ENCODE assay signal across 1 cellular context in the genomic region with DNA sequence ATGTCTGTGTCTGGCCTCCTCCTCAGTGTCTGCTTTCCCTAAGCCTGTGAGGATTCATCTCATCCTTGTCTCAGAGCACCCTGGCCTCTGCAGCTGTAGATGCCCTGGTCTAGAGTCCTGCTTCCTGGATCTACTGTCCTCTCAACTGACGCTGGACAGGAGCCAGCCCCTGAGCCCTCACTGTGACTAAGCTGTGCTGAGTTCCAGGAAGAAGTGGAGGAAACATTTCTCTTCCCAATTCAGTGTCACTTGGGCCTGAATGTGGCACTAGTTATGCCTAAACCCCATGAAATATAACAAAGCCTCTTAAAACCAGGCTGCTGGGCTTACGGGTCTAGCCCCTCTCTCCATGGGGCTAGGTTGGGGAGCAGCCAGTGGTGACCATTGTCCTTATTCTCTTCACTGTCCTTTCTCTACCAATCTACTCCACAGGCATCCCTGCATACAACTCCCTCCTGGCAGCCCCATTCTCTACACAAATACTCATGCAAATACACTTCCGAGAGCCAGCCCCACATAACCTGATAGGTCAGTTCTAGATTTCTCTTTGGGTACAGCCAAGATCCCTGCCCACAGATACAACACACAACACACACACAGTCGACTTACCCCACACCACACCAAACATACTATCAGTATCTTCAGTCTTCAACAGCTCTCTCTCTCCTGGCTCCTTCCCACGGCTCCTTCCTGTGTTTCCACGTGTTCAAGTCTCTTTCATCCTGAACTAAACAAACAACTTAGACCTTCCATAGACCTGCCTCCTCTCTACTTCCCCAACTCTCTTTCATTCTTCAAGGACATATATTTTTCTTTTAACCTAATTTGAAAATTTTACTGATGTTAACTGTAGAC.
TF ChIP-seq lines count a peak whose summit lies in the region.

No MANE protein-coding gene starts in this region.

TF ChIP-seq in K562, 482 proteins besides CTCF, POLR2A, EP300 and RAD21 (continued from another document and continues in another):
- TF ChIP-seq, protein P1, sequence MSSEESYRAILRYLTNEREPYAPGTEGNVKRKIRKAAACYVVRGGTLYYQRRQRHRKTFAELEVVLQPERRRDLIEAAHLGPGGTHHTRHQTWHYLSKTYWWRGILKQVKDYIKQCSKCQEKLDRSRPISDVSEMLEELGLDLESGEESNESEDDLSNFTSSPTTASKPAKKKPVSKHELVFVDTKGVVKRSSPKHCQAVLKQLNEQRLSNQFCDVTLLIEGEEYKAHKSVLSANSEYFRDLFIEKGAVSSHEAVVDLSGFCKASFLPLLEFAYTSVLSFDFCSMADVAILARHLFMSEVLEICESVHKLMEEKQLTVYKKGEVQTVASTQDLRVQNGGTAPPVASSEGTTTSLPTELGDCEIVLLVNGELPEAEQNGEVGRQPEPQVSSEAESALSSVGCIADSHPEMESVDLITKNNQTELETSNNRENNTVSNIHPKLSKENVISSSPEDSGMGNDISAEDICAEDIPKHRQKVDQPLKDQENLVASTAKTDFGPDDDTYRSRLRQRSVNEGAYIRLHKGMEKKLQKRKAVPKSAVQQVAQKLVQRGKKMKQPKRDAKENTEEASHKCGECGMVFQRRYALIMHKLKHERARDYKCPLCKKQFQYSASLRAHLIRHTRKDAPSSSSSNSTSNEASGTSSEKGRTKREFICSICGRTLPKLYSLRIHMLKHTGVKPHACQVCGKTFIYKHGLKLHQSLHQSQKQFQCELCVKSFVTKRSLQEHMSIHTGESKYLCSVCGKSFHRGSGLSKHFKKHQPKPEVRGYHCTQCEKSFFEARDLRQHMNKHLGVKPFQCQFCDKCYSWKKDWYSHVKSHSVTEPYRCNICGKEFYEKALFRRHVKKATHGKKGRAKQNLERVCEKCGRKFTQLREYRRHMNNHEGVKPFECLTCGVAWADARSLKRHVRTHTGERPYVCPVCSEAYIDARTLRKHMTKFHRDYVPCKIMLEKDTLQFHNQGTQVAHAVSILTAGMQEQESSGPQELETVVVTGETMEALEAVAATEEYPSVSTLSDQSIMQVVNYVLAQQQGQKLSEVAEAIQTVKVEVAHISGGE (CRISPR knock-in tag; IDR thresholded peaks at IDR 0.05), result 0 out of 6 replicates have a peak, but pooled peaks of 1 of the 3 experiments have one; percentile 53
- TF ChIP-seq, protein P2, sequence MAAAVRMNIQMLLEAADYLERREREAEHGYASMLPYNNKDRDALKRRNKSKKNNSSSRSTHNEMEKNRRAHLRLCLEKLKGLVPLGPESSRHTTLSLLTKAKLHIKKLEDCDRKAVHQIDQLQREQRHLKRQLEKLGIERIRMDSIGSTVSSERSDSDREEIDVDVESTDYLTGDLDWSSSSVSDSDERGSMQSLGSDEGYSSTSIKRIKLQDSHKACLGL (CRISPR knock-in tag; IDR thresholded peaks at IDR 0.05; ENCODE audit: borderline replicate concordance, poor library complexity, severe bottlenecking), result no peak
- TF ChIP-seq DIDO1 (tag; IDR thresholded peaks at IDR 0.05; ENCODE audit: low read depth), result 0 out of 2 replicates have a peak, but pooled peaks have one; percentile 21
- no peak for TF ChIP-seq TRIM28 (IDR thresholded peaks at IDR 0.05)
- no peak for TF ChIP-seq ATF1 (CRISPR knock-in tag; IDR thresholded peaks at IDR 0.05)
- 0 out of 2 replicates have a peak, but pooled peaks have one; percentile 37 for TF ChIP-seq ATF1 (tag; IDR thresholded peaks at IDR 0.05)
- TF ChIP-seq SIN3A (IDR thresholded peaks at IDR 0.05; ENCODE audit: borderline replicate concordance in 2 of 2, control insufficient read depth in 1 of 2, low read depth in 2 of 2, low read length in 2 of 2), result no peak
- TF ChIP-seq, protein P3, sequence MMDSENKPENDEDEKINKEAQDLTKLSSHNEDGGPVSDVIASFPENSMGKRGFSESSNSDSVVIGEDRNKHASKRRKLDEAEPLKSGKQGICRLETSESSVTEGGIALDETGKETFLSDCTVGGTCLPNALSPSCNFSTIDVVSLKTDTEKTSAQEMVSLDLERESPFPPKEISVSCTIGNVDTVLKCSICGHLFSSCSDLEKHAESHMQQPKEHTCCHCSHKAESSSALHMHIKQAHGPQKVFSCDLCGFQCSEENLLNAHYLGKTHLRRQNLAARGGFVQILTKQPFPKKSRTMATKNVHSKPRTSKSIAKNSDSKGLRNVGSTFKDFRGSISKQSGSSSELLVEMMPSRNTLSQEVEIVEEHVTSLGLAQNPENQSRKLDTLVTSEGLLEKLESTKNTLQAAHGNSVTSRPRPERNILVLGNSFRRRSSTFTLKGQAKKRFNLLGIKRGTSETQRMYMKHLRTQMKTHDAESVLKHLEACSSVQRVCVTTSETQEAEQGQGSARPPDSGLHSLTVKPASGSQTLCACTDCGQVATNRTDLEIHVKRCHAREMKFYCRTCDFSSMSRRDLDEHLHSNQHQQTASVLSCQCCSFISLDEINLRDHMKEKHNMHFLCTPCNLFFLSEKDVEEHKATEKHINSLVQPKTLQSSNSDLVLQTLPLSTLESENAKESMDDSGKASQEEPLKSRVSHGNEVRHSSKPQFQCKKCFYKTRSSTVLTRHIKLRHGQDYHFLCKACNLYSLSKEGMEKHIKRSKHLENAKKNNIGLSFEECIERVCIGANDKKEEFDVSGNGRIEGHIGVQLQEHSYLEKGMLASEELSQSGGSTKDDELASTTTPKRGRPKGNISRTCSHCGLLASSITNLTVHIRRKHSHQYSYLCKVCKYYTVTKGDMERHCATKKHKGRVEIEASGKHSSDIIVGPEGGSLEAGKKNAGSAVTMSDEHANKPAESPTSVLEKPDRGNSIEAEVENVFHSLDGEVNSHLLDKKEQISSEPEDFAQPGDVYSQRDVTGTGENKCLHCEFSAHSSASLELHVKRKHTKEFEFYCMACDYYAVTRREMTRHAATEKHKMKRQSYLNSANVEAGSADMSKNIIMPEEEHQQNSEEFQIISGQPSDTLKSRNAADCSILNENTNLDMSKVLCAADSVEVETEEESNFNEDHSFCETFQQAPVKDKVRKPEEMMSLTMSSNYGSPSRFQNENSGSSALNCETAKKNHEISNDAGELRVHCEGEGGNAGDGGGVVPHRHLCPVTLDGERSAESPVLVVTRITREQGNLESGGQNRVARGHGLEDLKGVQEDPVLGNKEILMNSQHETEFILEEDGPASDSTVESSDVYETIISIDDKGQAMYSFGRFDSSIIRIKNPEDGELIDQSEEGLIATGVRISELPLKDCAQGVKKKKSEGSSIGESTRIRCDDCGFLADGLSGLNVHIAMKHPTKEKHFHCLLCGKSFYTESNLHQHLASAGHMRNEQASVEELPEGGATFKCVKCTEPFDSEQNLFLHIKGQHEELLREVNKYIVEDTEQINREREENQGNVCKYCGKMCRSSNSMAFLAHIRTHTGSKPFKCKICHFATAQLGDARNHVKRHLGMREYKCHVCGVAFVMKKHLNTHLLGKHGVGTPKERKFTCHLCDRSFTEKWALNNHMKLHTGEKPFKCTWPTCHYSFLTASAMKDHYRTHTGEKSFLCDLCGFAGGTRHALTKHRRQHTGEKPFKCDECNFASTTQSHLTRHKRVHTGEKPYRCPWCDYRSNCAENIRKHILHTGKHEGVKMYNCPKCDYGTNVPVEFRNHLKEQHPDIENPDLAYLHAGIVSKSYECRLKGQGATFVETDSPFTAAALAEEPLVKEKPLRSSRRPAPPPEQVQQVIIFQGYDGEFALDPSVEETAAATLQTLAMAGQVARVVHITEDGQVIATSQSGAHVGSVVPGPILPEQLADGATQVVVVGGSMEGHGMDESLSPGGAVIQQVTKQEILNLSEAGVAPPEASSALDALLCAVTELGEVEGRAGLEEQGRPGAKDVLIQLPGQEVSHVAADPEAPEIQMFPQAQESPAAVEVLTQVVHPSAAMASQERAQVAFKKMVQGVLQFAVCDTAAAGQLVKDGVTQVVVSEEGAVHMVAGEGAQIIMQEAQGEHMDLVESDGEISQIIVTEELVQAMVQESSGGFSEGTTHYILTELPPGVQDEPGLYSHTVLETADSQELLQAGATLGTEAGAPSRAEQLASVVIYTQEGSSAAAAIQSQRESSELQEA (IDR thresholded peaks at IDR 0.05; ENCODE audit: low read depth), result no peak
- TF ChIP-seq TEAD4 (IDR thresholded peaks at IDR 0.05; ENCODE audit: low read length), result no peak
- no peak for TF ChIP-seq TEAD4 (CRISPR knock-in tag; IDR thresholded peaks at IDR 0.05; ENCODE audit: borderline replicate concordance)
- no peak for TF ChIP-seq NR3C1 (CRISPR knock-in tag; IDR thresholded peaks at IDR 0.05)
- TF ChIP-seq ZNF778 (CRISPR knock-in tag; IDR thresholded peaks at IDR 0.05), result no peak
- no peak for TF ChIP-seq PHB2 (IDR thresholded peaks at IDR 0.05; ENCODE audit: low read depth)
- no peak for TF ChIP-seq ARNT (IDR thresholded peaks at IDR 0.05)
- TF ChIP-seq, protein P4, sequence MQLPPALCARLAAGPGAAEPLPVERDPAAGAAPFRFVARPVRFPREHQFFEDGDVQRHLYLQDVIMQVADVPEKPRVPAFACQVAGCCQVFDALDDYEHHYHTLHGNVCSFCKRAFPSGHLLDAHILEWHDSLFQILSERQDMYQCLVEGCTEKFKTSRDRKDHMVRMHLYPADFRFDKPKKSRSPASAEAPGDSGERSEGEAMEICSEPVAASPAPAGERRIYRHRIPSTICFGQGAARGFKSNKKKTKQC (CRISPR knock-in tag; IDR thresholded peaks at IDR 0.05), result no peak
- TF ChIP-seq MYNN (IDR thresholded peaks at IDR 0.05), result no peak
- TF ChIP-seq MYNN (CRISPR knock-in tag; IDR thresholded peaks at IDR 0.05), result no peak
- no peak for TF ChIP-seq XRCC4 (IDR thresholded peaks at IDR 0.05; ENCODE audit: extremely low read depth, insufficient read depth, insufficient read length)
- TF ChIP-seq, protein P5, sequence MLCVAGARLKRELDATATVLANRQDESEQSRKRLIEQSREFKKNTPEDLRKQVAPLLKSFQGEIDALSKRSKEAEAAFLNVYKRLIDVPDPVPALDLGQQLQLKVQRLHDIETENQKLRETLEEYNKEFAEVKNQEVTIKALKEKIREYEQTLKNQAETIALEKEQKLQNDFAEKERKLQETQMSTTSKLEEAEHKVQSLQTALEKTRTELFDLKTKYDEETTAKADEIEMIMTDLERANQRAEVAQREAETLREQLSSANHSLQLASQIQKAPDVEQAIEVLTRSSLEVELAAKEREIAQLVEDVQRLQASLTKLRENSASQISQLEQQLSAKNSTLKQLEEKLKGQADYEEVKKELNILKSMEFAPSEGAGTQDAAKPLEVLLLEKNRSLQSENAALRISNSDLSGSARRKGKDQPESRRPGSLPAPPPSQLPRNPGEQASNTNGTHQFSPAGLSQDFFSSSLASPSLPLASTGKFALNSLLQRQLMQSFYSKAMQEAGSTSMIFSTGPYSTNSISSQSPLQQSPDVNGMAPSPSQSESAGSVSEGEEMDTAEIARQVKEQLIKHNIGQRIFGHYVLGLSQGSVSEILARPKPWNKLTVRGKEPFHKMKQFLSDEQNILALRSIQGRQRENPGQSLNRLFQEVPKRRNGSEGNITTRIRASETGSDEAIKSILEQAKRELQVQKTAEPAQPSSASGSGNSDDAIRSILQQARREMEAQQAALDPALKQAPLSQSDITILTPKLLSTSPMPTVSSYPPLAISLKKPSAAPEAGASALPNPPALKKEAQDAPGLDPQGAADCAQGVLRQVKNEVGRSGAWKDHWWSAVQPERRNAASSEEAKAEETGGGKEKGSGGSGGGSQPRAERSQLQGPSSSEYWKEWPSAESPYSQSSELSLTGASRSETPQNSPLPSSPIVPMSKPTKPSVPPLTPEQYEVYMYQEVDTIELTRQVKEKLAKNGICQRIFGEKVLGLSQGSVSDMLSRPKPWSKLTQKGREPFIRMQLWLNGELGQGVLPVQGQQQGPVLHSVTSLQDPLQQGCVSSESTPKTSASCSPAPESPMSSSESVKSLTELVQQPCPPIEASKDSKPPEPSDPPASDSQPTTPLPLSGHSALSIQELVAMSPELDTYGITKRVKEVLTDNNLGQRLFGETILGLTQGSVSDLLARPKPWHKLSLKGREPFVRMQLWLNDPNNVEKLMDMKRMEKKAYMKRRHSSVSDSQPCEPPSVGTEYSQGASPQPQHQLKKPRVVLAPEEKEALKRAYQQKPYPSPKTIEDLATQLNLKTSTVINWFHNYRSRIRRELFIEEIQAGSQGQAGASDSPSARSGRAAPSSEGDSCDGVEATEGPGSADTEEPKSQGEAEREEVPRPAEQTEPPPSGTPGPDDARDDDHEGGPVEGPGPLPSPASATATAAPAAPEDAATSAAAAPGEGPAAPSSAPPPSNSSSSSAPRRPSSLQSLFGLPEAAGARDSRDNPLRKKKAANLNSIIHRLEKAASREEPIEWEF (CRISPR knock-in tag; IDR thresholded peaks at IDR 0.05), result no peak
- TF ChIP-seq ESRRB (CRISPR knock-in tag; IDR thresholded peaks at IDR 0.05; ENCODE audit: borderline replicate concordance), result no peak
- TF ChIP-seq ZNF282 (CRISPR knock-in tag; IDR thresholded peaks at IDR 0.05), result no peak
- TF ChIP-seq PHF20 (IDR thresholded peaks at IDR 0.05; ENCODE audit: partially characterized antibody), result no peak
- TF ChIP-seq CBX1 (IDR thresholded peaks at IDR 0.05; ENCODE audit: low read depth), result no peak
- no peak for TF ChIP-seq SIX5 (IDR thresholded peaks at IDR 0.05; ENCODE audit: borderline replicate concordance in 1 of 2, insufficient read depth in 1 of 2, low read depth in 1 of 2, low read length in 2 of 2)
- TF ChIP-seq ZNF644 (tag; IDR thresholded peaks at IDR 0.05; ENCODE audit: low read depth), result peak; percentile 54; the same call in 1 of the 2 replicates
- TF ChIP-seq ZNF175 (CRISPR knock-in tag; IDR thresholded peaks at IDR 0.05; ENCODE audit: low read depth), result peak; percentile 79; the same call in 1 of the 2 replicates
- TF ChIP-seq NUFIP1 (IDR thresholded peaks at IDR 0.05; ENCODE audit: partially characterized antibody), result peak; percentile 29
- TF ChIP-seq ZNF408 (CRISPR knock-in tag; IDR thresholded peaks at IDR 0.05; ENCODE audit: low read depth), result no peak
- no peak for TF ChIP-seq GABPB2 (CRISPR knock-in tag; conservative IDR thresholded peaks at IDR 0.05)
- no peak for TF ChIP-seq ZNF239 (CRISPR knock-in tag; IDR thresholded peaks at IDR 0.05)
- TF ChIP-seq KLF1 (tag; IDR thresholded peaks at IDR 0.05), result no peak
- no peak for TF ChIP-seq CBX8 (IDR thresholded peaks at IDR 0.05; ENCODE audit: borderline replicate concordance, extremely low read depth, low read depth, low read length, poor library complexity, severe bottlenecking)
- no peak for TF ChIP-seq ZC3H11A (IDR thresholded peaks at IDR 0.05; ENCODE audit: low read depth, low read length)
- TF ChIP-seq NCOA2 (IDR thresholded peaks at IDR 0.05; ENCODE audit: partially characterized antibody in 2 of 2), result peak in 1 of 2 experiments; percentile 27
- TF ChIP-seq ZNF197 (CRISPR knock-in tag; IDR thresholded peaks at IDR 0.05; ENCODE audit: low read depth), result no peak
- TF ChIP-seq KLF6 (CRISPR knock-in tag; IDR thresholded peaks at IDR 0.05; ENCODE audit: borderline replicate concordance), result no peak
- TF ChIP-seq ZNF23 (CRISPR knock-in tag; IDR thresholded peaks at IDR 0.05), result no peak
- 0 out of 2 replicates have a peak, but pooled peaks have one; percentile 45 for TF ChIP-seq RBFOX2 (IDR thresholded peaks at IDR 0.05; ENCODE audit: low read depth, low read length)
- TF ChIP-seq POLR2H (tag; IDR thresholded peaks at IDR 0.05; ENCODE audit: low read depth), result peak; percentile 45; the same call in 1 of the 2 replicates
- TF ChIP-seq, protein P6, sequence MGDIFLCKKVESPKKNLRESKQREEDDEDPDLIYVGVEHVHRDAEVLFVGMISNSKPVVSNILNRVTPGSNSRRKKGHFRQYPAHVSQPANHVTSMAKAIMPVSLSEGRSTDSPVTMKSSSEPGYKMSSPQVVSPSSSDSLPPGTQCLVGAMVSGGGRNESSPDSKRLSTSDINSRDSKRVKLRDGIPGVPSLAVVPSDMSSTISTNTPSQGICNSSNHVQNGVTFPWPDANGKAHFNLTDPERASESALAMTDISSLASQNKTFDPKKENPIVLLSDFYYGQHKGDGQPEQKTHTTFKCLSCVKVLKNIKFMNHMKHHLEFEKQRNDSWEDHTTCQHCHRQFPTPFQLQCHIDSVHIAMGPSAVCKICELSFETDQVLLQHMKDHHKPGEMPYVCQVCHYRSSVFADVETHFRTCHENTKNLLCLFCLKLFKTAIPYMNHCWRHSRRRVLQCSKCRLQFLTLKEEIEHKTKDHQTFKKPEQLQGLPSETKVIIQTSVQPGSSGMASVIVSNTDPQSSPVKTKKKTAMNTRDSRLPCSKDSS (IDR thresholded peaks at IDR 0.05; ENCODE audit: low read depth, partially characterized antibody), result no peak
